Comparison of ENCODE assay signal across 2 cellular contexts in the genomic region with DNA sequence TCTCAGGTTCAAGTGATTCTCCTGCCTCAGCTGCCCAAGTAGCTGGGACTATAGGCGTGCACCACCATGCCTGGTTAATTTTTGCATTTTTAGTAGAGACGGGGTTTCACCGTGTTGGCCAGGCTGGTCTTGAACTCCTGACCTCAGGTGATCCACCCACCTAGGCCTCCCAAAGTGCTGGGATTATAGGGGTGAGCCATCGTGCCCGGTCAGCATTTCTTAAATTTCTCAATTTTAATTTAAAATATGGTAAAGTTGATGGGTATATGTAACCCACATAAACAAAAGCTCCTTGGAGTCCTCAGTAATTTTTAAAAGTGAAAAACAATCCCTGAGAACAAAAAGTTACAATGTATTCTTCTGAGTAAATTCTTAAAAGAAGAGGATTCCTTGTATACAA. TPM values are rescaled to one million over a fixed set of nuclear protein-coding genes. Genes with fewer than 3 reads are reported as not detected.
"Had no signal": no experiment of that assay in that cellular context is flagged by ENCODE, and none has a peak within 500 bp of the region (broad histone marks: within the 10 kb centered on the region; RNA-seq: fewer than 3 reads in every experiment).

No MANE protein-coding gene starts in this region.

RNA-seq across cellular contexts. Expression of gene GPD1, which starts 51.1 kb away (rescaled TPM):
- total RNA-seq: RPMI7951, SJSA1 had no signal
